ENCODE assay signal across 10 cellular contexts in genomic region chr6:30515106-30515505, GRCh38. TPM values are rescaled to one million over a fixed set of nuclear protein-coding genes. Genes with fewer than 3 reads are reported as not detected.
DNase-seq lines count a peak whose midpoint lies in the region; ATAC-seq and TF ChIP-seq lines count a peak whose summit lies in the region.
"Had no signal": no experiment of that assay in that cellular context is flagged by ENCODE, and none has a peak within 500 bp of the region (broad histone marks: within the 10 kb centered on the region; RNA-seq: fewer than 3 reads in every experiment).

No MANE protein-coding gene starts in this region.

- no peak for ATAC-seq in natural killer cell
- ATAC-seq in GM18511 (IDR thresholded peaks at IDR 0.05; ENCODE audit: unreplicated experiment), result no peak
- no peak for ATAC-seq in GM18505 (IDR thresholded peaks at IDR 0.05; ENCODE audit: unreplicated experiment)
- ATAC-seq: Panc1 had no signal

- H3K9me3 Mint-ChIP-seq in natural killer cell, result no peaks in the 10 kb centered on the region

- no peak for TF ChIP-seq POLR2A in GM18505 (IDR thresholded peaks at IDR 0.05; ENCODE audit: borderline replicate concordance, extremely low read depth, insufficient read depth, insufficient read length)

- H3K27ac ChIP-seq in BLaER1 (peak overlapping the region; percentile 97), HUES6 (ENCODE audit: low read depth, low read length) (peak overlapping the region; percentile 12; the same call in 1 of the 2 replicates), caudate nucleus (ENCODE audit: low read depth, low read length) (peak overlapping the region; percentile 27)

- intact Hi-C loops in natural killer cell (cut with micrococcal nuclease), result no loop called here

- peaks cover 45% of the 10 kb centered on the region in 2 donors for H3K4me1 Mint-ChIP-seq in natural killer cell

- TF ChIP-seq CTCF in natural killer cell (IDR thresholded peaks at IDR 0.05) (no peak), foreskin fibroblast (IDR thresholded peaks at IDR 0.05; ENCODE audit: low read depth, low read length) (no peak)

- H3K4me2 ChIP-seq in BLaER1, result peak overlapping the region; percentile 88

- H3K27me3 ChIP-seq in BLaER1 (no peaks in the 10 kb centered on the region), HUES6 (ENCODE audit: control insufficient read depth, insufficient read depth, low read length) (no peaks in the 10 kb centered on the region)

- H3K36me3 ChIP-seq in BLaER1 (no peaks in the 10 kb centered on the region), HUES6 (ENCODE audit: control insufficient read depth, insufficient read depth, low read length) (no peaks in the 10 kb centered on the region)

- H3K27me3 Mint-ChIP-seq in natural killer cell (ENCODE audit: low read depth in 2 of 2), result no peaks in the 10 kb centered on the region

- H3K36me3 Mint-ChIP-seq in natural killer cell, result no peaks in the 10 kb centered on the region

- no peak for DNase-seq in caudate nucleus (lab: John Stamatoyannopoulos, UW)
- no peak for DNase-seq in natural killer cell
- no peak for DNase-seq in foreskin fibroblast
- DNase-seq in NCI-H1436 (lab: John Stamatoyannopoulos, UW), result no peak
- DNase-seq: DMS 273 treated with DMSO at 0.1 percent for 48 hours had no signal

- H3K9me3 ChIP-seq in BLaER1 (peaks cover 29% of the 10 kb centered on the region), HUES6 (ENCODE audit: control insufficient read depth, insufficient read depth, low read depth, low read length) (no peaks in the 10 kb centered on the region)

- H4K20me1 ChIP-seq in BLaER1, result no peaks in the 10 kb centered on the region

- H3K4me3 Mint-ChIP-seq in natural killer cell, result peak overlapping the region; percentile 89

- peak overlapping the region; percentile 68 for H3K4me3 ChIP-seq in BLaER1
- peak overlapping the region; percentile 57 for H3K4me3 ChIP-seq in HUES6 (ENCODE audit: low read depth, low read length)
- no peak overlapping the region for H3K4me3 ChIP-seq in foreskin fibroblast (ENCODE audit: low read depth in 1 of 2, low read length in 2 of 2)

- H3K27ac Mint-ChIP-seq in natural killer cell, result peak overlapping the region; percentile 93 to 96

- H3K4me1 ChIP-seq in BLaER1 (peaks cover 76% of the 10 kb centered on the region), HUES6 (ENCODE audit: control insufficient read depth, insufficient read depth, low read length) (peaks cover 14% of the 10 kb centered on the region)

- H3K9ac ChIP-seq in BLaER1 (peak overlapping the region; percentile 84), HUES6 (ENCODE audit: low read length) (peak overlapping the region; percentile 32)

RNA-seq across cellular contexts. Expression of gene HLA-E, which starts 25.8 kb away (rescaled TPM):
- 1,000 to 10,000 TPM; 1,807 to 2,048 (median 1,904) TPM for total RNA-seq in natural killer cell

RNA-seq across cellular contexts. Expression of gene GNL1, which starts 41.2 kb away (rescaled TPM):
- total RNA-seq in natural killer cell, result 100 to 1,000 TPM; 137 to 208 (median 187) TPM

RNA-seq across cellular contexts. Expression of gene PRR3, which starts 42.0 kb away (rescaled TPM):
- total RNA-seq in natural killer cell, result 10 to 100 TPM in 2 of 3 donors, 1 to 10 TPM in 1; 9.5 to 14.8 (median 13.9) TPM

RNA-seq across cellular contexts. Expression of gene ABCF1, which starts 56.1 kb away (rescaled TPM):
- total RNA-seq in natural killer cell, result 100 to 1,000 TPM in 2 of 3 donors, 10 to 100 TPM in 1; 91.4 to 138 (median 138) TPM

Comparison
In these comparisons a context has a peak if more than half of its experiments do, and no peak if none do; other contexts are left out.
1. H3K27ac ChIP-seq: peak in every context shown above with its lines; median percentile 97 in BLaER1; 27 in caudate nucleus; 12 in HUES6.
2. H3K4me3 ChIP-seq: peak in BLaER1 (single experiment) and HUES6 (single experiment); none in foreskin fibroblast (0 of 2).